In the genomic region with DNA sequence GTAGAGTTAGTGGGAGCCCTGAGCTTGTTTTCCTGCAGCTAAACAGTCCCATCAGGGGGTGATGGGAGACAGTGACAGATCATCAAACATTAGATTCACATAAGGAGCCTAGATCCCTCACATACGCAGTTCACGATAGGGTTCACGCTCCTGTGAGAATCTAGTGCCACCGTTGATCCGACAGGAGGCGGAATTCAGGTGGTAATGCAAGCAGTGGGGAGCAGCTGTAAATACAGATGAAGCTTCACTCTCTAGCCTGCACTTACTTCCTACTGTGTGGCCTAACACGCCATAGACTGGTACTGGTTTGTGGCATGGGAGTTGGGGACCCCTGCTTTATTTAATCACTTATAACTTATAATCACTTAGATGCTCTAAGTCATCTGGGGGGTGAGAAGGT, we compare ENCODE assay signal across 15 cellular contexts.
"Had no signal": no experiment of that assay in that cellular context is flagged by ENCODE, and none has a peak within 500 bp of the region (broad histone marks: within the 10 kb centered on the region; RNA-seq: fewer than 3 reads in every experiment).

No MANE protein-coding gene starts in this region.

- H3K9me3 Mint-ChIP-seq: activated CD4-positive, alpha-beta memory T cell treated with anti-CD3 and anti-CD28 coated beads for 36 hours; effector memory CD8-positive, alpha-beta T cell; naive thymus-derived CD4-positive, alpha-beta T cell had no signal

- ATAC-seq: effector memory CD8-positive, alpha-beta T cell; mucosa of descending colon; naive thymus-derived CD4-positive, alpha-beta T cell had no signal

- H3K27me3 ChIP-seq: ascending aorta, breast epithelium, thyroid gland, uterus had no signal

- H3K36me3 ChIP-seq: ascending aorta, breast epithelium, thyroid gland, uterus had no signal

- H3K9me3 ChIP-seq: ascending aorta, breast epithelium, mucosa of descending colon, thyroid gland, uterus had no signal

- H3K4me3 ChIP-seq: ascending aorta, breast epithelium, mucosa of descending colon, thyroid gland, uterus had no signal

- DNase-seq: activated CD8-positive, alpha-beta memory T cell treated with anti-CD3 and anti-CD28 coated beads, Interleukin-2, amount 50 U/mL, for 4 hours; activated naive CD4-positive, alpha-beta T cell treated with Interleukin-2 at 50 U/mL for 16 hours; dermis blood vessel endothelial cell; effector memory CD8-positive, alpha-beta T cell; foreskin melanocyte; mucosa of descending colon; naive thymus-derived CD4-positive, alpha-beta T cell; stimulated activated CD4-positive, alpha-beta T cell treated with anti-CD3 and anti-CD28 coated beads, Interleukin-12 subunit alpha, Interleukin-12 subunit beta, amount 100 ng/mL, for 4 hours; stimulated activated CD4-positive, alpha-beta T cell treated with anti-CD3 and anti-CD28 coated beads, Interleukin-2, amount 100 ng/mL, for 24 hours; T1000; thyroid gland; uterus had no signal

- H3K27me3 Mint-ChIP-seq: activated CD4-positive, alpha-beta memory T cell treated with anti-CD3 and anti-CD28 coated beads for 36 hours; effector memory CD8-positive, alpha-beta T cell; naive thymus-derived CD4-positive, alpha-beta T cell had no signal

- H3K4me3 Mint-ChIP-seq: activated CD4-positive, alpha-beta memory T cell treated with anti-CD3 and anti-CD28 coated beads for 36 hours; effector memory CD8-positive, alpha-beta T cell had no signal

- H3K4me1 ChIP-seq: breast epithelium, uterus had no signal
